In the genomic region with DNA sequence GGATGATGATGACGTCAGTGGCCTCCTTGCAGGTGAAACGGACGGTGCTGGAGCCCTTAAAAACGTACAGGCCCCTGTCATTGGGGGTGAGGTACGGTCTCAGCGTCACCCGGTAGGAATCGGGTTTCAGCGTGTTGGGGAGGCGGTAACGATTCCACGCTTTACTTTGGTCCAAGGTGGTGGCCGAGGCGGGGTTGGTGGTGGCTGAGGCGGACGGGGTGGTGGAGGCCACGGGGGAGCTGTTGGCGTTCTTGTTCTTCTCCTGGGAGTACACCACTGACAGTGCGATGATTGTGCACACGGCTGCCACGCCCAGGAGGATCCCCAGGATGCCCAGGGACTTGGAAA, we compare ENCODE assay signal across 1 cellular context.
TF ChIP-seq lines count a peak whose summit lies in the region.

No MANE protein-coding gene starts in this region.

TF ChIP-seq in endothelial cell of umbilical vein, 7 proteins besides CTCF, POLR2A, EP300 and RAD21:
- TF ChIP-seq JUN (IDR thresholded peaks at IDR 0.05; ENCODE audit: borderline replicate concordance, insufficient read depth, insufficient read length, low read depth), result no peak
- no peak for TF ChIP-seq POLR2AphosphoS5 (IDR thresholded peaks at IDR 0.05; ENCODE audit: insufficient read depth, low read depth, low read length)
- no peak for TF ChIP-seq FOS (IDR thresholded peaks at IDR 0.05; ENCODE audit: borderline replicate concordance, insufficient read depth, low read length)
- no peak for TF ChIP-seq EZH2 (IDR thresholded peaks at IDR 0.05; ENCODE audit: borderline replicate concordance, low read depth, low read length, severe bottlenecking)
- TF ChIP-seq GATA2 (IDR thresholded peaks at IDR 0.05; ENCODE audit: insufficient read depth, insufficient read length, low read depth, low read length), result no peak
TF ChIP-seq in endothelial cell of umbilical vein: peak in this region for 0.
